ENCODE assay signal across 8 cellular contexts in genomic region chr9:129237195-129237611, GRCh38. TPM values are rescaled to one million over a fixed set of nuclear protein-coding genes. Genes with fewer than 3 reads are reported as not detected.
DNase-seq lines count a peak whose midpoint lies in the region; ATAC-seq and TF ChIP-seq lines count a peak whose summit lies in the region.

No MANE protein-coding gene starts in this region.

- H3K4me1 Mint-ChIP-seq in CD14-positive monocyte: peaks cover 8% of the 10 kb centered on the region

- intact Hi-C loops in CD14-positive monocyte (cut with micrococcal nuclease): no loop called here

- peak overlapping the region in 1 of 2 donors; percentile 42 for H3K4me3 Mint-ChIP-seq in CD14-positive monocyte

- in situ Hi-C loops in KBM-7 (cut with MboI; ENCODE audit: low pct_unique_long_range_greater_than_20kb, low sequenced_read_pairs): no loop called here

- H3K36me3 Mint-ChIP-seq in CD14-positive monocyte: no peaks in the 10 kb centered on the region

- TF ChIP-seq CTCF in CD14-positive monocyte (IDR thresholded peaks at IDR 0.05): no peak

- ATAC-seq in GM18909 (IDR thresholded peaks at IDR 0.05; ENCODE audit: poor library complexity, unreplicated experiment): no peak

- H3K27me3 Mint-ChIP-seq in CD14-positive monocyte (ENCODE audit: low read depth in 3 of 3): peaks cover 0 to 12% (median 1%) of the 10 kb centered on the region in 3 donors

- peaks cover 4 to 16% (median 9%) of the 10 kb centered on the region in 7 donors for H3K9me3 Mint-ChIP-seq in CD14-positive monocyte

- H3K27ac Mint-ChIP-seq in CD14-positive monocyte: no peak overlapping the region

- DNase-seq in KBM-7 (peak; percentile 67), CD14-positive monocyte (ENCODE audit: low spot score) (no peak), SK-N-DZ (ENCODE audit: low spot score) (no peak), DMS114 treated with DMSO at 0.1 percent for 48 hours (lab: John Stamatoyannopoulos, UW; ENCODE audit: unreplicated experiment) (no peak)
- peak; percentile 67 to 78 for DNase-seq in activated CD4-positive, alpha-beta T cell treated with anti-CD3 and anti-CD28 coated beads for 4 hours
- DNase-seq in effector CD8-positive, alpha-beta T cell (lab: John Stamatoyannopoulos, UW): peak; percentile 5
- peak; percentile 55 for DNase-seq in stimulated activated CD4-positive, alpha-beta T cell treated with anti-CD3 and anti-CD28 coated beads, Interleukin-12 subunit alpha, Interleukin-12 subunit beta, amount 100 ng/mL, for 4 hours

RNA-seq across cellular contexts. Expression of gene IER5L, which starts 59.1 kb away (rescaled TPM):
- under 1 TPM; 0.36 to 0.79 TPM for polyA plus RNA-seq in CD14-positive monocyte
- 9.9 and 14.8 TPM in 2 replicates for polyA plus RNA-seq in SK-N-DZ (2014; cell fraction: cytosol; rRNA removed)
- 9.8 and 11.9 TPM in 2 replicates for polyA plus RNA-seq in SK-N-DZ (2014; cell fraction: nucleus; rRNA removed)

Comparison
In these comparisons a context has a peak if more than half of its experiments do, and no peak if none do; other contexts are left out.
1. DNase-seq: peak in KBM-7 (single experiment), activated CD4-positive, alpha-beta T cell treated with anti-CD3 and anti-CD28 coated beads for 4 hours (2 of 2), effector CD8-positive, alpha-beta T cell (single experiment) and stimulated activated CD4-positive, alpha-beta T cell treated with anti-CD3 and anti-CD28 coated beads, Interleukin-12 subunit alpha, Interleukin-12 subunit beta, amount 100 ng/mL, for 4 hours (single experiment); none in CD14-positive monocyte (single experiment), SK-N-DZ (single experiment) and DMS114 treated with DMSO at 0.1 percent for 48 hours (single experiment).